Comparison of ENCODE assay signal across 8 cellular contexts in genomic region chr18:42298744-42299685, GRCh38.
DNase-seq lines count a peak whose midpoint lies in the region; ATAC-seq and TF ChIP-seq lines count a peak whose summit lies in the region.

No MANE protein-coding gene starts in this region.

- H3K36me3 ChIP-seq in CD4-positive, CD25-positive, alpha-beta regulatory T cell (ENCODE audit: control insufficient read depth, insufficient read depth, low read length) = no peaks in the 10 kb centered on the region

- H3K4me1 ChIP-seq in CD4-positive, CD25-positive, alpha-beta regulatory T cell (ENCODE audit: control insufficient read depth, insufficient read depth, low read length, poor library complexity, severe bottlenecking) = no peaks in the 10 kb centered on the region

- no peak overlapping the region for H3K27ac ChIP-seq in CD4-positive, CD25-positive, alpha-beta regulatory T cell (ENCODE audit: insufficient read depth, low read length, poor library complexity, severe bottlenecking)
- H3K27ac ChIP-seq in dorsolateral prefrontal cortex = peak overlapping the region in 57 of 59 donors; percentile 3 to 96 (median 78)

- intact Hi-C loops in dorsolateral prefrontal cortex (cut with DNase I) = loop anchor here (5.0 to 10.0 kb wide), 5 partner anchors 184 to 1296 kb away; no protein-coding TSS in a partner anchor

- TF ChIP-seq CTCF in dorsolateral prefrontal cortex (IDR thresholded peaks at IDR 0.05 in 54 of 56, conservative IDR thresholded peaks at IDR 0.05 in 2 of 56; ENCODE audit: low read depth in 1 of 56, partially characterized antibody in 56 of 56) = peak; percentile 80 to 99 (median 94)

- H3K27me3 Mint-ChIP-seq in CD4-positive, CD25-positive, alpha-beta regulatory T cell = no peaks in the 10 kb centered on the region
- H3K27me3 Mint-ChIP-seq in activated CD4-positive, alpha-beta T cell treated with anti-CD3 and anti-CD28 coated beads, Interleukin-2, amount 10 ng/mL, durations not matched to agents 7 days and 5 days = peaks cover 3% of the 10 kb centered on the region

- no peak overlapping the region for H3K4me3 ChIP-seq in CD4-positive, CD25-positive, alpha-beta regulatory T cell (ENCODE audit: low read depth, low read length)
- peak overlapping the region; percentile 15 to 69 (median 50) for H3K4me3 ChIP-seq in dorsolateral prefrontal cortex

- H3K27ac Mint-ChIP-seq in CD4-positive, CD25-positive, alpha-beta regulatory T cell = no peak overlapping the region
- no peak overlapping the region for H3K27ac Mint-ChIP-seq in activated CD4-positive, alpha-beta T cell treated with anti-CD3 and anti-CD28 coated beads, Interleukin-2, amount 10 ng/mL, durations not matched to agents 7 days and 5 days

- no peaks in the 10 kb centered on the region for H3K36me3 Mint-ChIP-seq in CD4-positive, CD25-positive, alpha-beta regulatory T cell
- no peaks in the 10 kb centered on the region for H3K36me3 Mint-ChIP-seq in activated CD4-positive, alpha-beta T cell treated with anti-CD3 and anti-CD28 coated beads, Interleukin-2, amount 10 ng/mL, durations not matched to agents 7 days and 5 days (ENCODE audit: low read depth)

- CTCF ChIA-PET in activated CD4-positive, alpha-beta T cell treated with anti-CD3 and anti-CD28 coated beads, Interleukin-2, amount 10 ng/mL, durations not matched to agents 7 days and 5 days (lab: Charles Lee) = interaction anchor here (0.6 to 1.7 kb wide), 3 partner anchors 24 to 889 kb away, joined by 3 to 4 read pairs (median 3); no protein-coding TSS in a partner anchor

- ATAC-seq in CD4-positive, CD25-positive, alpha-beta regulatory T cell (ENCODE audit: low read depth in 2 of 2) = peak in 1 of 2 donors; percentile 65
- ATAC-seq in GM19328 (IDR thresholded peaks at IDR 0.05; ENCODE audit: unreplicated experiment) (peak; percentile 88), HG03439 (IDR thresholded peaks at IDR 0.05; ENCODE audit: unreplicated experiment) (peak; percentile 91)

- no peak overlapping the region for H3K4me3 Mint-ChIP-seq in CD4-positive, CD25-positive, alpha-beta regulatory T cell
- no peak overlapping the region for H3K4me3 Mint-ChIP-seq in activated CD4-positive, alpha-beta T cell treated with anti-CD3 and anti-CD28 coated beads, Interleukin-2, amount 10 ng/mL, durations not matched to agents 7 days and 5 days

- no peaks in the 10 kb centered on the region for H3K27me3 ChIP-seq in CD4-positive, CD25-positive, alpha-beta regulatory T cell (ENCODE audit: control insufficient read depth, insufficient read depth, low read length)
- H3K27me3 ChIP-seq in dorsolateral prefrontal cortex = no peaks in the 10 kb centered on the region

- DNase-seq in CD4-positive, CD25-positive, alpha-beta regulatory T cell = peak; percentile 9 to 64 (median 28)
- DNase-seq in NCI-H510A (lab: John Stamatoyannopoulos, UW) (peak; percentile 83), dorsolateral prefrontal cortex (peak; percentile 82 to 97 (median 90)), lung microvascular endothelial cell (ENCODE audit: low read depth in 2 of 2) (peak; percentile 67 to 84)
- DNase-seq in activated CD4-positive, alpha-beta T cell treated with anti-CD3 and anti-CD28 coated beads, Interleukin-2, amount 10 ng/mL, durations not matched to agents 7 days and 5 days = peak; percentile 68
- peak; percentile 12 for DNase-seq in stimulated activated CD8-positive, alpha-beta memory T cell treated with anti-CD3 and anti-CD28 coated beads, Interleukin-15, amount 100 ng/mL, for 24 hours (ENCODE audit: low read depth)

- H3K9me3 Mint-ChIP-seq in CD4-positive, CD25-positive, alpha-beta regulatory T cell = no peaks in the 10 kb centered on the region
- H3K9me3 Mint-ChIP-seq in activated CD4-positive, alpha-beta T cell treated with anti-CD3 and anti-CD28 coated beads, Interleukin-2, amount 10 ng/mL, durations not matched to agents 7 days and 5 days = no peaks in the 10 kb centered on the region

- no peaks in the 10 kb centered on the region for H3K9me3 ChIP-seq in CD4-positive, CD25-positive, alpha-beta regulatory T cell (ENCODE audit: control insufficient read depth in 2 of 2, low read length in 2 of 2)

- POLR2A ChIA-PET in activated CD4-positive, alpha-beta T cell treated with anti-CD3 and anti-CD28 coated beads, Interleukin-2, amount 10 ng/mL, durations not matched to agents 7 days and 5 days (lab: Charles Lee) = no interaction called here

- no peaks in the 10 kb centered on the region for H3K4me1 Mint-ChIP-seq in CD4-positive, CD25-positive, alpha-beta regulatory T cell
- no peaks in the 10 kb centered on the region for H3K4me1 Mint-ChIP-seq in activated CD4-positive, alpha-beta T cell treated with anti-CD3 and anti-CD28 coated beads, Interleukin-2, amount 10 ng/mL, durations not matched to agents 7 days and 5 days

Comparison
In these comparisons a context has a peak if more than half of its experiments do, and no peak if none do; other contexts are left out.
1. DNase-seq: peak in every context shown above with its lines; median percentile 90 in dorsolateral prefrontal cortex; 83 in NCI-H510A; 76 in lung microvascular endothelial cell; 68 in activated CD4-positive, alpha-beta T cell treated with anti-CD3 and anti-CD28 coated beads, Interleukin-2, amount 10 ng/mL, durations not matched to agents 7 days and 5 days; 28 in CD4-positive, CD25-positive, alpha-beta regulatory T cell; 12 in stimulated activated CD8-positive, alpha-beta memory T cell treated with anti-CD3 and anti-CD28 coated beads, Interleukin-15, amount 100 ng/mL, for 24 hours.